ENCODE assay signal across 17 cellular contexts in the genomic region with DNA sequence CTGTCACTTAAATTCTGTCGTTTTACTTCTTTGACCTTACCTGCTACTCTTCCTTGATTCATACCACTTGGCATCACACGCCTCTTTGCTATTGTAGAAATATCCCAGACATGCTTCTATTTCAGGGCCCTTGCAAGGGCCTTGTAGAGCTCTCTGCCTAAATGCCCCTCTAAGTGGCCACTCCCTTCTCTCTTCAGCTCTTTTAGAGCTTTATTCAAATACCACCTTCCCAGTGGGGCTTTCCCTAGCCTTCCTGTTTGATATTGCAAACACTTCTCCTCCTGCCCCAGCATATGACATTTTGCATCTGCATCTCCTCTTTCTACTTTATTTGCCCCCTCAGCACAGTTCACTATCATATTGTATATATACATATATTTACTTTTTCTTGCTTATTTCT. TPM values are rescaled to one million over a fixed set of nuclear protein-coding genes. Genes with fewer than 3 reads are reported as not detected.
DNase-seq lines count a peak whose midpoint lies in the region; ATAC-seq and TF ChIP-seq lines count a peak whose summit lies in the region.
"Had no signal": no experiment of that assay in that cellular context is flagged by ENCODE, and none has a peak within 500 bp of the region (broad histone marks: within the 10 kb centered on the region; RNA-seq: fewer than 3 reads in every experiment).

No MANE protein-coding gene starts in this region.

- WGBS in endodermal cell (ENCODE audit: insufficient coverage in 1 of 2, insufficient read length in 1 of 2), 2 experiments, result 91 to 100% methylated on average over 1 to 2 of the region's 2 CpGs

- ATAC-seq in CD8-positive, alpha-beta T cell, result no peak
- ATAC-seq in GM18511 (IDR thresholded peaks at IDR 0.05; ENCODE audit: unreplicated experiment) (peak; percentile 36), HG03442 (IDR thresholded peaks at IDR 0.05; ENCODE audit: unreplicated experiment) (peak; percentile 43), omental fat pad (ENCODE audit: low FRiP score) (no peak), GM21825 (IDR thresholded peaks at IDR 0.05; ENCODE audit: unreplicated experiment) (no peak), HG03521 (IDR thresholded peaks at IDR 0.05; ENCODE audit: unreplicated experiment) (no peak)

- no peaks in the 10 kb centered on the region for H3K27me3 ChIP-seq in CD8-positive, alpha-beta T cell (ENCODE audit: insufficient read depth, low read length)
- H3K27me3 ChIP-seq in endodermal cell (ENCODE audit: control insufficient read depth, insufficient read depth, low read length, poor library complexity, severe bottlenecking), result no peaks in the 10 kb centered on the region
- H3K27me3 ChIP-seq: colonic mucosa, suprapubic skin had no signal

- no peaks in the 10 kb centered on the region for H3K27me3 Mint-ChIP-seq in CD8-positive, alpha-beta T cell (ENCODE audit: low read depth)
- H3K27me3 Mint-ChIP-seq in endodermal cell (ENCODE audit: insufficient read depth), result no peaks in the 10 kb centered on the region
- H3K27me3 Mint-ChIP-seq: naive thymus-derived CD8-positive, alpha-beta T cell had no signal

- DNase-seq in CD8-positive, alpha-beta T cell, result no peak
- DNase-seq in endodermal cell (no peak), omental fat pad (ENCODE audit: low spot score) (no peak)
- DNase-seq in activated CD4-positive, CD25-positive, alpha-beta regulatory T cell (lab: John Stamatoyannopoulos, UW), result no peak
- DNase-seq: activated effector memory CD4-positive, alpha-beta T cell treated with Interleukin-2 at 50 U/mL for 16 hours; colonic mucosa; H7; left ventricle myocardium inferior; naive thymus-derived CD8-positive, alpha-beta T cell; NCI-H1105; PC-9 had no signal

- H3K27ac Mint-ChIP-seq in CD8-positive, alpha-beta T cell, result peak overlapping the region; percentile 42
- H3K27ac Mint-ChIP-seq in endodermal cell, result peak overlapping the region; percentile 29

- intact Hi-C loops in CD8-positive, alpha-beta T cell (cut with DNase I, micrococcal nuclease), result no loop called here

- H3K36me3 Mint-ChIP-seq in CD8-positive, alpha-beta T cell, result peaks cover 30% of the 10 kb centered on the region
- H3K36me3 Mint-ChIP-seq in endodermal cell (ENCODE audit: low read depth), result peaks cover 51% of the 10 kb centered on the region

- H3K4me1 ChIP-seq in CD8-positive, alpha-beta T cell (ENCODE audit: insufficient read depth, low read length), result no peaks in the 10 kb centered on the region
- H3K4me1 ChIP-seq in endodermal cell (ENCODE audit: control insufficient read depth, insufficient read depth, low read length), result no peaks in the 10 kb centered on the region
- H3K4me1 ChIP-seq: colonic mucosa, left ventricle myocardium inferior, suprapubic skin had no signal

- H3K9ac ChIP-seq in endodermal cell (ENCODE audit: extremely low read depth, low read length, poor library complexity, severe bottlenecking), result no peak overlapping the region

- peaks cover 6% of the 10 kb centered on the region for H3K4me1 Mint-ChIP-seq in CD8-positive, alpha-beta T cell (ENCODE audit: low read depth)
- H3K4me1 Mint-ChIP-seq in endodermal cell, result peaks cover 41% of the 10 kb centered on the region

- no peaks in the 10 kb centered on the region for H3K9me3 ChIP-seq in CD8-positive, alpha-beta T cell (ENCODE audit: low read length)
- no peaks in the 10 kb centered on the region for H3K9me3 ChIP-seq in endodermal cell (ENCODE audit: control insufficient read depth, low read length)
- H3K9me3 ChIP-seq: colonic mucosa, left ventricle myocardium inferior, suprapubic skin had no signal

- no peak overlapping the region for H3K4me3 ChIP-seq in CD8-positive, alpha-beta T cell (ENCODE audit: low read depth, low read length)
- no peak overlapping the region for H3K4me3 ChIP-seq in endodermal cell (ENCODE audit: low read length)
- H3K4me3 ChIP-seq: colonic mucosa, left ventricle myocardium inferior, PC-9, SK-N-MC, suprapubic skin had no signal

- CTCF ChIA-PET in CD8-positive, alpha-beta T cell (lab: Charles Lee), result no interaction called here

- peaks cover 3% of the 10 kb centered on the region for H3K36me3 ChIP-seq in CD8-positive, alpha-beta T cell (ENCODE audit: insufficient read depth, low read length)
- peaks cover 50% of the 10 kb centered on the region for H3K36me3 ChIP-seq in endodermal cell (ENCODE audit: control insufficient read depth, insufficient read depth, low read length)

- no peak overlapping the region for H3K4me3 Mint-ChIP-seq in CD8-positive, alpha-beta T cell
- H3K4me3 Mint-ChIP-seq in endodermal cell, result no peak overlapping the region
- H3K4me3 Mint-ChIP-seq: naive thymus-derived CD8-positive, alpha-beta T cell had no signal

- H3K9me3 Mint-ChIP-seq in CD8-positive, alpha-beta T cell, result no peaks in the 10 kb centered on the region
- no peaks in the 10 kb centered on the region for H3K9me3 Mint-ChIP-seq in endodermal cell
- H3K9me3 Mint-ChIP-seq: naive thymus-derived CD8-positive, alpha-beta T cell had no signal

- no peak overlapping the region for H3K27ac ChIP-seq in CD8-positive, alpha-beta T cell (ENCODE audit: low read depth, low read length)
- no peak overlapping the region for H3K27ac ChIP-seq in endodermal cell (ENCODE audit: low read depth, low read length)
- H3K27ac ChIP-seq: colonic mucosa, left ventricle myocardium inferior, PC-9, SK-N-MC, suprapubic skin had no signal

- TF ChIP-seq CTCF in CD8-positive, alpha-beta T cell (IDR thresholded peaks at IDR 0.05), result no peak
- no peak for TF ChIP-seq CTCF in endodermal cell (conservative IDR thresholded peaks at IDR 0.05)
- TF ChIP-seq CTCF in omental fat pad (IDR thresholded peaks at IDR 0.05), result no peak

- POLR2A ChIA-PET in CD8-positive, alpha-beta T cell (lab: Charles Lee), result no interaction called here

RNA-seq across cellular contexts. Expression of a gene that starts 54.0 kb away (rescaled TPM):
- 100 to 1,000 TPM; 213 to 216 TPM for total RNA-seq in CD8-positive, alpha-beta T cell
- total RNA-seq in endodermal cell (100 to 1,000 TPM; 178 to 184 TPM), omental fat pad (10 to 100 TPM; 21.7 to 56.7 (median 34.3) TPM)
- polyA plus RNA-seq in endodermal cell (2013, experiment 1 of 2), result 59.1 TPM
- 52.6 TPM for polyA plus RNA-seq in endodermal cell (2013, experiment 2 of 2)

Comparison
In these comparisons a context has a peak if more than half of its experiments do, and no peak if none do; other contexts are left out.
1. ATAC-seq: peak in GM18511 (single experiment) and HG03442 (single experiment); none in CD8-positive, alpha-beta T cell (single experiment), omental fat pad (single experiment), GM21825 (single experiment) and HG03521 (single experiment).